In the genomic region with DNA sequence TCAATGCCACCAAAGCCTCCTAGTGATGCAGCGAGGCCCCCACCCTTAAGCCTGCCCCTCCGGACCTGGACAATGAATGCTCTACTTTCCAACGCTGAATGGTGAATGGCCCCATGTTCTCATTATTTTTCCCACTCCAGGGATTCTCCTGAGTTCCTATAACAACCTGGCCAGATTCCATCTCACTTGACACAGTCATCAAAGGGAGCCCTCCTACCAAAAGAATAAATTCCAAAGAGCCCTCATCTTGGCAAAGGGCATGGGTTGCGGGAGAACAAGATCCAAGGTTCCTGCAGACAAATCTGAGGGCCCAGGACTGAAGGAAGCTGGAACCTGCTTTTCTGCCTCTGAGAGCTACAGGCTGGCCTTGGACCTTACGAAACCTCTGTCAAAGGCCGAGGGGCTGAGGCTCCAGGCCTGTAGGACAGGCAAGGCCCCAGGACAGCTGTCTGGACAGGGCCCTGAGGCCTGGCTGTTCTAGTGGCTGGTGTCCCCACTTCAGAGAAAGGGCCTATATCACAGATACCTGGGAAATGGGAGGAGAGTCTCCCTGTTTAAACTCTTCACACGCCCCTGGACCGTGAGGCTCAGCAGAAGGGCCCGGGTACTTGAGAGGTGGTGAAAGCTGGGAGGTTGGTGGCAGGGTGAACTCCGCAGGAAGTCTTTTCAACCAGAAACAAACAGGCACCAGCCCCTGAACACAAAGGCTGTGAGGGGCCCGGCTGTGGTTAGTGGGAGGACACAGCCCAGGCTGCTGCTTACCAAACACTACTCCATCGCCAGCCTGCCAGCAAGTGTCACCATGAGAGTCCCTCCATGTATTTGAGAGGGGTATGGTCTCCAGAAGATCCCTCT, we compare ENCODE assay signal across 1 cellular context.
TF ChIP-seq lines count a peak whose summit lies in the region.

No MANE protein-coding gene starts in this region.

TF ChIP-seq in HepG2, 621 proteins besides CTCF, POLR2A, EP300 and RAD21 (continued from another document and continues in another):
- TF ChIP-seq AKNA (CRISPR knock-in tag; IDR thresholded peaks at IDR 0.05; ENCODE audit: borderline replicate concordance) (no peak), ZNF784 (CRISPR knock-in tag; IDR thresholded peaks at IDR 0.05; ENCODE audit: borderline replicate concordance) (peak; percentile 68; the same call in 1 of the 2 replicates), NR2F6 (IDR thresholded peaks at IDR 0.05) (no peak), NR2F6 (CRISPR knock-in tag; IDR thresholded peaks at IDR 0.05) (peak; percentile 44; the same call in 1 of the 2 replicates), KLF16 (CRISPR knock-in tag; IDR thresholded peaks at IDR 0.05) (no peak), SRF (IDR thresholded peaks at IDR 0.05; ENCODE audit: low read depth, low read length) (no peak), DNMT1 (CRISPR knock-in tag; IDR thresholded peaks at IDR 0.05) (no peak), GTF3A (CRISPR knock-in tag; conservative IDR thresholded peaks at IDR 0.05) (0 out of 2 replicates have a peak, but pooled peaks have one; percentile 6), ZNF543 (CRISPR knock-in tag; IDR thresholded peaks at IDR 0.05) (0 out of 2 replicates have a peak, but pooled peaks have one; percentile 34), ZBTB37 (CRISPR knock-in tag; IDR thresholded peaks at IDR 0.05) (no peak), MTF1 (CRISPR knock-in tag; IDR thresholded peaks at IDR 0.05) (no peak), PPARG (CRISPR knock-in tag; conservative IDR thresholded peaks at IDR 0.05) (no peak), SPEN (CRISPR knock-in tag; IDR thresholded peaks at IDR 0.05; ENCODE audit: low read depth) (peak; percentile 72; the same call in 1 of the 2 replicates), ZSCAN22 (CRISPR knock-in tag; IDR thresholded peaks at IDR 0.05) (0 out of 2 replicates have a peak, but pooled peaks have one; percentile 36), NR2C2 (CRISPR knock-in tag; IDR thresholded peaks at IDR 0.05; ENCODE audit: borderline replicate concordance) (0 out of 2 replicates have a peak, but pooled peaks have one; percentile 23), ZFY (CRISPR knock-in tag; IDR thresholded peaks at IDR 0.05) (peak; percentile 94), ZNF512B (CRISPR knock-in tag; IDR thresholded peaks at IDR 0.05; ENCODE audit: borderline replicate concordance) (no peak), ZNF703 (CRISPR knock-in tag; IDR thresholded peaks at IDR 0.05; ENCODE audit: borderline replicate concordance) (no peak), CEBPG (CRISPR knock-in tag; IDR thresholded peaks at IDR 0.05) (peak; percentile 67; the same call in 1 of the 2 replicates), ZNF280B (CRISPR knock-in tag; IDR thresholded peaks at IDR 0.05; ENCODE audit: borderline replicate concordance) (peak; percentile 61; the same call in 1 of the 2 replicates), ZNF788 (CRISPR knock-in tag; IDR thresholded peaks at IDR 0.05; ENCODE audit: borderline replicate concordance) (peak; percentile 42; the same call in 1 of the 2 replicates), DNMT3B (CRISPR knock-in tag; conservative IDR thresholded peaks at IDR 0.05) (no peak), ZNF234 (CRISPR knock-in tag; conservative IDR thresholded peaks at IDR 0.05) (no peak), PAXIP1 (CRISPR knock-in tag; conservative IDR thresholded peaks at IDR 0.05) (peak; percentile 35; the same call in 1 of the 2 replicates), LCORL (IDR thresholded peaks at IDR 0.05) (no peak), LCORL (CRISPR knock-in tag; IDR thresholded peaks at IDR 0.05) (peak; percentile 57), HMGA1 (CRISPR knock-in tag; conservative IDR thresholded peaks at IDR 0.05) (no peak), TEAD3 (CRISPR knock-in tag; optimal IDR thresholded peaks at IDR 0.05; ENCODE audit: borderline replicate concordance) (no peak), ASH2L (IDR thresholded peaks at IDR 0.05; ENCODE audit: insufficient read length, low read depth, low read length) (peak; percentile 32), TARDBP (CRISPR knock-in tag; IDR thresholded peaks at IDR 0.05) (peak; percentile 72; the same call in 1 of the 2 replicates)
- TF ChIP-seq, protein P1, sequence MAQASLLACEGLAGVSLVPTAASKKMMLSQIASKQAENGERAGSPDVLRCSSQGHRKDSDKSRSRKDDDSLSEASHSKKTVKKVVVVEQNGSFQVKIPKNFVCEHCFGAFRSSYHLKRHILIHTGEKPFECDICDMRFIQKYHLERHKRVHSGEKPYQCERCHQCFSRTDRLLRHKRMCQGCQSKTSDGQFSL (CRISPR knock-in tag; IDR thresholded peaks at IDR 0.05): no peak
- TF ChIP-seq, protein P2, sequence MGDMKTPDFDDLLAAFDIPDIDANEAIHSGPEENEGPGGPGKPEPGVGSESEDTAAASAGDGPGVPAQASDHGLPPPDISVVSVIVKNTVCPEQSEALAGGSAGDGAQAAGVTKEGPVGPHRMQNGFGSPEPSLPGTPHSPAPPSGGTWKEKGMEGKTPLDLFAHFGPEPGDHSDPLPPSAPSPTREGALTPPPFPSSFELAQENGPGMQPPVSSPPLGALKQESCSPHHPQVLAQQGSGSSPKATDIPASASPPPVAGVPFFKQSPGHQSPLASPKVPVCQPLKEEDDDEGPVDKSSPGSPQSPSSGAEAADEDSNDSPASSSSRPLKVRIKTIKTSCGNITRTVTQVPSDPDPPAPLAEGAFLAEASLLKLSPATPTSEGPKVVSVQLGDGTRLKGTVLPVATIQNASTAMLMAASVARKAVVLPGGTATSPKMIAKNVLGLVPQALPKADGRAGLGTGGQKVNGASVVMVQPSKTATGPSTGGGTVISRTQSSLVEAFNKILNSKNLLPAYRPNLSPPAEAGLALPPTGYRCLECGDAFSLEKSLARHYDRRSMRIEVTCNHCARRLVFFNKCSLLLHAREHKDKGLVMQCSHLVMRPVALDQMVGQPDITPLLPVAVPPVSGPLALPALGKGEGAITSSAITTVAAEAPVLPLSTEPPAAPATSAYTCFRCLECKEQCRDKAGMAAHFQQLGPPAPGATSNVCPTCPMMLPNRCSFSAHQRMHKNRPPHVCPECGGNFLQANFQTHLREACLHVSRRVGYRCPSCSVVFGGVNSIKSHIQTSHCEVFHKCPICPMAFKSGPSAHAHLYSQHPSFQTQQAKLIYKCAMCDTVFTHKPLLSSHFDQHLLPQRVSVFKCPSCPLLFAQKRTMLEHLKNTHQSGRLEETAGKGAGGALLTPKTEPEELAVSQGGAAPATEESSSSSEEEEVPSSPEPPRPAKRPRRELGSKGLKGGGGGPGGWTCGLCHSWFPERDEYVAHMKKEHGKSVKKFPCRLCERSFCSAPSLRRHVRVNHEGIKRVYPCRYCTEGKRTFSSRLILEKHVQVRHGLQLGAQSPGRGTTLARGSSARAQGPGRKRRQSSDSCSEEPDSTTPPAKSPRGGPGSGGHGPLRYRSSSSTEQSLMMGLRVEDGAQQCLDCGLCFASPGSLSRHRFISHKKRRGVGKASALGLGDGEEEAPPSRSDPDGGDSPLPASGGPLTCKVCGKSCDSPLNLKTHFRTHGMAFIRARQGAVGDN (CRISPR knock-in tag; IDR thresholded peaks at IDR 0.05): peak; percentile 96
